In genomic region chr12:14239935-14240872, GRCh38 we compare ENCODE assay signal across 7 cellular contexts.
DNase-seq lines count a peak whose midpoint lies in the region; ATAC-seq, FAIRE-seq and TF ChIP-seq lines count a peak whose summit lies in the region.

No MANE protein-coding gene starts in this region.

- TF ChIP-seq CTCF in mammary epithelial cell (conservative IDR thresholded peaks at IDR 0.05 in 1 of 2, IDR thresholded peaks at IDR 0.05 in 1 of 2; ENCODE audit: extremely low read depth in 1 of 2, insufficient read depth in 1 of 2, low read depth in 1 of 2, low read length in 2 of 2) = no peak
- no peak for TF ChIP-seq CTCF in neural crest cell (conservative IDR thresholded peaks at IDR 0.05)
- no peak for TF ChIP-seq CTCF in D721Med (IDR thresholded peaks at IDR 0.05; ENCODE audit: insufficient read depth, missing control alignments)

- H3K4me1 ChIP-seq in mammary epithelial cell (ENCODE audit: insufficient read depth, low read length) = peaks cover 5% of the 10 kb centered on the region

- CTCF ChIA-PET in mammary epithelial cell (lab: Charles Lee; ENCODE audit: low non-redundant PET) = interaction anchor here (0.6 to 0.7 kb wide), 2 partner anchors 18 to 125 kb away, joined by 3 read pairs; partner anchors contain the start of gene ATF7IP

- no peak overlapping the region for H3K9ac ChIP-seq in mammary epithelial cell (ENCODE audit: insufficient read depth, low read length)

- no peaks in the 10 kb centered on the region for H4K20me1 ChIP-seq in mammary epithelial cell (ENCODE audit: insufficient read depth, low read length)

- peak overlapping the region; percentile 91 for H3K27ac Mint-ChIP-seq in neural crest cell (ENCODE audit: unreplicated experiment)

- H3K4me2 ChIP-seq in mammary epithelial cell (ENCODE audit: insufficient read depth, low read depth, low read length) = no peak overlapping the region

- 45% methylated on average over 10 of the region's 11 CpGs for WGBS in mammary epithelial cell (ENCODE audit: low coverage, missing lambda C conversion rate)

- H3K9me3 ChIP-seq in mammary epithelial cell (replicated peaks; ENCODE audit: insufficient read depth, low read length) = no peaks in the 10 kb centered on the region

- no peak overlapping the region for H3K27ac ChIP-seq in mammary epithelial cell (ENCODE audit: insufficient read depth, low read depth, low read length)

- peaks cover 5% of the 10 kb centered on the region for H3K9me3 Mint-ChIP-seq in neural crest cell

- peak; percentile 36 for ATAC-seq in GM18861 (IDR thresholded peaks at IDR 0.05; ENCODE audit: unreplicated experiment)
- ATAC-seq in HG02678 (IDR thresholded peaks at IDR 0.05; ENCODE audit: unreplicated experiment) = peak; percentile 53

- peak overlapping the region; percentile 14 for H3K4me3 Mint-ChIP-seq in neural crest cell

- H3K36me3 ChIP-seq in mammary epithelial cell (ENCODE audit: insufficient read depth, low read length) = no peaks in the 10 kb centered on the region

- dilution Hi-C loops in mammary epithelial cell (cut with HindIII; ENCODE audit: low sequenced_read_pairs) = loop anchor here (10.0 kb wide), 1 partner anchor 305 kb away; no protein-coding TSS in a partner anchor

- H3K27me3 ChIP-seq in mammary epithelial cell (ENCODE audit: insufficient read depth, low read length) = no peaks in the 10 kb centered on the region

- DNase-seq in NCI-H226 (peak; percentile 76), mammary epithelial cell (no peak), neural crest cell (ENCODE audit: low read depth, low spot score) (no peak), D721Med (ENCODE audit: insufficient read length, low spot score) (no peak)
- DNase-seq in stimulated activated naive CD4-positive, alpha-beta T cell treated with Interleukin-2 at 50 U/mL for 16 hours (lab: John Stamatoyannopoulos, UW) = no peak

- peaks cover 26% of the 10 kb centered on the region for H3K4me1 Mint-ChIP-seq in neural crest cell

- H2AFZ ChIP-seq in mammary epithelial cell (ENCODE audit: low read depth, low read length) = peak overlapping the region; percentile 85

- H3K36me3 Mint-ChIP-seq in neural crest cell (ENCODE audit: low read depth) = peaks cover 16% of the 10 kb centered on the region

- FAIRE-seq in D721Med (lab: Jason Lieb, UNC) = no peak

- no peaks in the 10 kb centered on the region for H3K27me3 Mint-ChIP-seq in neural crest cell (ENCODE audit: low read depth)

- H3K79me2 ChIP-seq in mammary epithelial cell (ENCODE audit: insufficient read depth, low read length) = no peaks in the 10 kb centered on the region

- in situ Hi-C loops in mammary epithelial cell (cut with MboI; ENCODE audit: low sequenced_read_pairs in 2 of 2) = loop anchor here (25.0 kb wide), 2 partner anchors 372 to 422 kb away; no protein-coding TSS in a partner anchor

- H3K4me3 ChIP-seq in mammary epithelial cell (replicated peaks in 1 of 3; ENCODE audit: insufficient read depth in 1 of 3, low read depth in 2 of 3, low read length in 3 of 3) = no peak overlapping the region

- intact Hi-C loops in mammary epithelial cell (cut with micrococcal nuclease) = no loop called here

- no TSS peak for BruUV-seq in mammary epithelial cell (replicated peaks; lab: Mats Ljungman, UMichigan)
